1 cellular context compared by ENCODE assay signal in genomic region chr20:23152308-23152892, GRCh38.
A peak's percentile ranks its signal among the peaks of the same experiment; 100 is the strongest.
TF ChIP-seq lines count a peak whose summit lies in the region.

No MANE protein-coding gene starts in this region.

TF ChIP-seq in K562, 482 proteins besides CTCF, POLR2A, EP300 and RAD21 (continued from another document and continues in another):
- TF ChIP-seq CREB3L1 (IDR thresholded peaks at IDR 0.05; ENCODE audit: borderline replicate concordance, low read depth) (no peak), TARDBP (IDR thresholded peaks at IDR 0.05) (no peak), ATF2 (CRISPR knock-in tag; IDR thresholded peaks at IDR 0.05) (no peak), E2F1 (CRISPR knock-in tag; IDR thresholded peaks at IDR 0.05) (no peak), PTRF (tag; IDR thresholded peaks at IDR 0.05) (no peak), HNRNPK (IDR thresholded peaks at IDR 0.05; ENCODE audit: low read depth, low read length, poor library complexity, severe bottlenecking) (no peak), ATF1 (CRISPR knock-in tag; IDR thresholded peaks at IDR 0.05) (no peak), ATF1 (tag; IDR thresholded peaks at IDR 0.05) (peak; percentile 86), ZNF408 (CRISPR knock-in tag; IDR thresholded peaks at IDR 0.05; ENCODE audit: low read depth) (no peak), ZMIZ1 (IDR thresholded peaks at IDR 0.05; ENCODE audit: low read depth in 2 of 2, low read length in 2 of 2) (peak in 1 of 2 experiments; percentile 86; a peak in 2 of 4 replicates), HDAC3 (IDR thresholded peaks at IDR 0.05; ENCODE audit: borderline replicate concordance, partially characterized antibody) (peak; percentile 73), CTBP1 (IDR thresholded peaks at IDR 0.05; ENCODE audit: borderline replicate concordance) (peak; percentile 71; the same call in 1 of the 2 replicates), HOMEZ (CRISPR knock-in tag; IDR thresholded peaks at IDR 0.05) (no peak), TAF9B (IDR thresholded peaks at IDR 0.05; ENCODE audit: partially characterized antibody) (peak; percentile 76), ATF4 (CRISPR knock-in tag; IDR thresholded peaks at IDR 0.05) (0 out of 2 replicates have a peak, but pooled peaks have one; percentile 40), ZBTB40 (IDR thresholded peaks at IDR 0.05) (no peak), ZBTB40 (CRISPR knock-in tag; IDR thresholded peaks at IDR 0.05) (no peak), E2F8 (IDR thresholded peaks at IDR 0.05; ENCODE audit: low read depth, partially characterized antibody) (peak; percentile 21)
